In genomic region chr4:2830632-2831610, GRCh38 we compare ENCODE assay signal across 16 cellular contexts. TPM values are rescaled to one million over a fixed set of nuclear protein-coding genes. Genes with fewer than 3 reads are reported as not detected.
DNase-seq lines count a peak whose midpoint lies in the region; ATAC-seq and TF ChIP-seq lines count a peak whose summit lies in the region.
"Had no signal": no experiment of that assay in that cellular context is flagged by ENCODE, and none has a peak within 500 bp of the region (broad histone marks: within the 10 kb centered on the region; RNA-seq: fewer than 3 reads in every experiment).

No MANE protein-coding gene starts in this region.

- H3K9me3 Mint-ChIP-seq in activated naive CD8-positive, alpha-beta T cell treated with anti-CD3 and anti-CD28 coated beads, Interleukin-2, amount 10 ng/mL, durations not matched to agents 7 days and 5 days: no peaks in the 10 kb centered on the region
- H3K9me3 Mint-ChIP-seq in activated naive CD8-positive, alpha-beta T cell treated with anti-CD3 and anti-CD28 coated beads for 36 hours: no peaks in the 10 kb centered on the region
- no peaks in the 10 kb centered on the region for H3K9me3 Mint-ChIP-seq in naive B cell
- no peaks in the 10 kb centered on the region for H3K9me3 Mint-ChIP-seq in MCF 10A (ENCODE audit: unreplicated experiment)
- peaks cover 2% of the 10 kb centered on the region for H3K9me3 Mint-ChIP-seq in activated CD4-positive, alpha-beta T cell treated with anti-CD3 and anti-CD28 coated beads, Interleukin-2, amount 10 ng/mL, durations not matched to agents 7 days and 5 days
- H3K9me3 Mint-ChIP-seq: mesothelial cell of epicardium; stimulated activated effector memory CD8-positive, alpha-beta T cell treated with anti-CD3 and anti-CD28 coated beads, Interleukin-12 subunit alpha, Interleukin-12 subunit beta, amount 100 ng/mL, for 72 hours had no signal

- intact Hi-C loops in MCF 10A (cut with micrococcal nuclease): no loop called here

- no peak overlapping the region for H3K4me3 Mint-ChIP-seq in activated naive CD8-positive, alpha-beta T cell treated with anti-CD3 and anti-CD28 coated beads, Interleukin-2, amount 10 ng/mL, durations not matched to agents 7 days and 5 days
- no peak overlapping the region for H3K4me3 Mint-ChIP-seq in activated naive CD8-positive, alpha-beta T cell treated with anti-CD3 and anti-CD28 coated beads for 36 hours
- H3K4me3 Mint-ChIP-seq in naive B cell: no peak overlapping the region
- no peak overlapping the region for H3K4me3 Mint-ChIP-seq in MCF 10A (ENCODE audit: unreplicated experiment)
- no peak overlapping the region for H3K4me3 Mint-ChIP-seq in activated CD4-positive, alpha-beta T cell treated with anti-CD3 and anti-CD28 coated beads, Interleukin-2, amount 10 ng/mL, durations not matched to agents 7 days and 5 days
- H3K4me3 Mint-ChIP-seq: mesothelial cell of epicardium; stimulated activated effector memory CD8-positive, alpha-beta T cell treated with anti-CD3 and anti-CD28 coated beads, Interleukin-12 subunit alpha, Interleukin-12 subunit beta, amount 100 ng/mL, for 72 hours had no signal

- peaks cover 18% of the 10 kb centered on the region for H3K4me1 Mint-ChIP-seq in activated naive CD8-positive, alpha-beta T cell treated with anti-CD3 and anti-CD28 coated beads, Interleukin-2, amount 10 ng/mL, durations not matched to agents 7 days and 5 days
- peaks cover 16% of the 10 kb centered on the region for H3K4me1 Mint-ChIP-seq in activated naive CD8-positive, alpha-beta T cell treated with anti-CD3 and anti-CD28 coated beads for 36 hours
- H3K4me1 Mint-ChIP-seq in naive B cell (peaks cover 51 to 58% (median 57%) of the 10 kb centered on the region in 3 donors), MCF 10A (ENCODE audit: insufficient read depth, unreplicated experiment) (no peaks in the 10 kb centered on the region)
- H3K4me1 Mint-ChIP-seq in activated CD4-positive, alpha-beta T cell treated with anti-CD3 and anti-CD28 coated beads, Interleukin-2, amount 10 ng/mL, durations not matched to agents 7 days and 5 days: peaks cover 17% of the 10 kb centered on the region
- H3K4me1 Mint-ChIP-seq: mesothelial cell of epicardium had no signal

- no peaks in the 10 kb centered on the region for H3K27me3 Mint-ChIP-seq in activated naive CD8-positive, alpha-beta T cell treated with anti-CD3 and anti-CD28 coated beads, Interleukin-2, amount 10 ng/mL, durations not matched to agents 7 days and 5 days
- H3K27me3 Mint-ChIP-seq in activated naive CD8-positive, alpha-beta T cell treated with anti-CD3 and anti-CD28 coated beads for 36 hours: no peaks in the 10 kb centered on the region
- H3K27me3 Mint-ChIP-seq in naive B cell: no peaks in the 10 kb centered on the region
- no peaks in the 10 kb centered on the region for H3K27me3 Mint-ChIP-seq in MCF 10A (ENCODE audit: insufficient read depth, unreplicated experiment)
- no peaks in the 10 kb centered on the region for H3K27me3 Mint-ChIP-seq in activated CD4-positive, alpha-beta T cell treated with anti-CD3 and anti-CD28 coated beads, Interleukin-2, amount 10 ng/mL, durations not matched to agents 7 days and 5 days

- peaks cover 22% of the 10 kb centered on the region for H3K36me3 Mint-ChIP-seq in activated naive CD8-positive, alpha-beta T cell treated with anti-CD3 and anti-CD28 coated beads, Interleukin-2, amount 10 ng/mL, durations not matched to agents 7 days and 5 days
- H3K36me3 Mint-ChIP-seq in activated naive CD8-positive, alpha-beta T cell treated with anti-CD3 and anti-CD28 coated beads for 36 hours: peaks cover 19% of the 10 kb centered on the region
- peaks cover 13 to 31% of the 10 kb centered on the region in 2 donors for H3K36me3 Mint-ChIP-seq in naive B cell
- peaks cover 36% of the 10 kb centered on the region for H3K36me3 Mint-ChIP-seq in MCF 10A (ENCODE audit: insufficient read depth, unreplicated experiment)
- peaks cover 34% of the 10 kb centered on the region for H3K36me3 Mint-ChIP-seq in activated CD4-positive, alpha-beta T cell treated with anti-CD3 and anti-CD28 coated beads, Interleukin-2, amount 10 ng/mL, durations not matched to agents 7 days and 5 days (ENCODE audit: low read depth)

- BruUV-seq in MCF 10A (replicated peaks; lab: Mats Ljungman, UMichigan): no TSS peak

- ATAC-seq in activated naive CD8-positive, alpha-beta T cell treated with anti-CD3 and anti-CD28 coated beads, Interleukin-2, amount 10 ng/mL, durations not matched to agents 7 days and 5 days (ENCODE audit: low read depth): no peak
- ATAC-seq in naive B cell (ENCODE audit: low read depth in 2 of 2): no peak
- ATAC-seq: stimulated activated effector memory CD8-positive, alpha-beta T cell treated with anti-CD3 and anti-CD28 coated beads, Interleukin-12 subunit alpha, Interleukin-12 subunit beta, amount 100 ng/mL, for 72 hours had no signal

- POLR2A ChIA-PET in activated naive CD8-positive, alpha-beta T cell treated with anti-CD3 and anti-CD28 coated beads, Interleukin-2, amount 10 ng/mL, durations not matched to agents 7 days and 5 days (lab: Charles Lee): no interaction called here
- POLR2A ChIA-PET in MCF 10A (lab: Yijun Ruan, JAX): no interaction called here
- POLR2A ChIA-PET in activated CD4-positive, alpha-beta T cell treated with anti-CD3 and anti-CD28 coated beads, Interleukin-2, amount 10 ng/mL, durations not matched to agents 7 days and 5 days (lab: Charles Lee): no interaction called here

- peak; percentile 26 for DNase-seq in activated naive CD8-positive, alpha-beta T cell treated with anti-CD3 and anti-CD28 coated beads, Interleukin-2, amount 10 ng/mL, durations not matched to agents 7 days and 5 days
- DNase-seq in activated naive CD8-positive, alpha-beta T cell treated with anti-CD3 and anti-CD28 coated beads for 36 hours: no peak
- peak; percentile 1 for DNase-seq in effector CD4-positive, alpha-beta T cell
- DNase-seq in naive B cell: no peak
- no peak for DNase-seq in MCF 10A (ENCODE audit: unreplicated experiment)
- DNase-seq in NCI-H1417 treated with DMSO at 0.1 percent for 48 hours (lab: John Stamatoyannopoulos, UW): no peak
- no peak for DNase-seq in activated CD4-positive, alpha-beta T cell treated with anti-CD3 and anti-CD28 coated beads, Interleukin-2, amount 10 ng/mL, durations not matched to agents 7 days and 5 days
- DNase-seq in CD1c-positive myeloid dendritic cell (ENCODE audit: extremely low spot score): no peak
- DNase-seq: caudate nucleus; DND-41; effector CD8-positive, alpha-beta T cell; NCI-H187; NCI-H345; SW 1271 had no signal

- TF ChIP-seq CTCF in MCF 10A (IDR thresholded peaks at IDR 0.05; ENCODE audit: unreplicated experiment): no peak

- CTCF ChIA-PET in MCF 10A (lab: Yijun Ruan, JAX): interaction anchor here (0.6 kb wide), 2 partner anchors 26 to 516 kb away, joined by 3 read pairs; no protein-coding TSS in a partner anchor
- CTCF ChIA-PET in activated CD4-positive, alpha-beta T cell treated with anti-CD3 and anti-CD28 coated beads, Interleukin-2, amount 10 ng/mL, durations not matched to agents 7 days and 5 days (lab: Charles Lee): interaction anchor here (0.6 to 1.0 kb wide), 3 partner anchors 67 to 134 kb away, joined by 3 read pairs; no protein-coding TSS in a partner anchor

- H3K27ac Mint-ChIP-seq in activated naive CD8-positive, alpha-beta T cell treated with anti-CD3 and anti-CD28 coated beads, Interleukin-2, amount 10 ng/mL, durations not matched to agents 7 days and 5 days: no peak overlapping the region
- H3K27ac Mint-ChIP-seq in activated naive CD8-positive, alpha-beta T cell treated with anti-CD3 and anti-CD28 coated beads for 36 hours: no peak overlapping the region
- H3K27ac Mint-ChIP-seq in naive B cell (peak overlapping the region in 4 of 6 donors; percentile 39 to 99 (median 87)), MCF 10A (ENCODE audit: low read depth, unreplicated experiment) (no peak overlapping the region)
- H3K27ac Mint-ChIP-seq in activated CD4-positive, alpha-beta T cell treated with anti-CD3 and anti-CD28 coated beads, Interleukin-2, amount 10 ng/mL, durations not matched to agents 7 days and 5 days: no peak overlapping the region
- H3K27ac Mint-ChIP-seq: mesothelial cell of epicardium had no signal

RNA-seq across cellular contexts. Expression of gene ADD1, which starts 12.7 kb away (rescaled TPM):
- 100 to 1,000 TPM; 261 to 276 TPM for total RNA-seq in activated naive CD8-positive, alpha-beta T cell treated with anti-CD3 and anti-CD28 coated beads, Interleukin-2, amount 10 ng/mL, durations not matched to agents 7 days and 5 days
- total RNA-seq in activated naive CD8-positive, alpha-beta T cell treated with anti-CD3 and anti-CD28 coated beads for 36 hours: 100 to 1,000 TPM; 136 TPM
- polyA plus RNA-seq in naive B cell (ENCODE audit: low read depth in 6 of 6): 100 to 1,000 TPM; 325 to 440 (median 349) TPM
- total RNA-seq in MCF 10A (2022): 131 and 161 TPM in 2 replicates
- total RNA-seq in activated CD4-positive, alpha-beta T cell treated with anti-CD3 and anti-CD28 coated beads, Interleukin-2, amount 10 ng/mL, durations not matched to agents 7 days and 5 days: 100 to 1,000 TPM; 264 to 266 TPM

RNA-seq across cellular contexts. Expression of gene SH3BP2, which starts 38.0 kb away (rescaled TPM):
- total RNA-seq in activated naive CD8-positive, alpha-beta T cell treated with anti-CD3 and anti-CD28 coated beads, Interleukin-2, amount 10 ng/mL, durations not matched to agents 7 days and 5 days: 10 to 100 TPM; 82.6 to 83.7 TPM
- 10 to 100 TPM; 72.2 to 74.1 TPM for total RNA-seq in activated naive CD8-positive, alpha-beta T cell treated with anti-CD3 and anti-CD28 coated beads for 36 hours
- polyA plus RNA-seq in naive B cell (ENCODE audit: low read depth in 6 of 6): 10 to 100 TPM; 14.3 to 91.1 (median 28.7) TPM
- 48.4 and 57.9 TPM in 2 replicates for total RNA-seq in MCF 10A (2022)
- 10 to 100 TPM; 69.3 to 78.2 TPM for total RNA-seq in activated CD4-positive, alpha-beta T cell treated with anti-CD3 and anti-CD28 coated beads, Interleukin-2, amount 10 ng/mL, durations not matched to agents 7 days and 5 days

Comparison
In these comparisons a context has a peak if more than half of its experiments do, and no peak if none do; other contexts are left out.
1. DNase-seq: peak in activated naive CD8-positive, alpha-beta T cell treated with anti-CD3 and anti-CD28 coated beads, Interleukin-2, amount 10 ng/mL, durations not matched to agents 7 days and 5 days (single experiment) and effector CD4-positive, alpha-beta T cell (single experiment); none in activated naive CD8-positive, alpha-beta T cell treated with anti-CD3 and anti-CD28 coated beads for 36 hours (single experiment), naive B cell (single experiment), MCF 10A (single experiment), NCI-H1417 treated with DMSO at 0.1 percent for 48 hours (single experiment), activated CD4-positive, alpha-beta T cell treated with anti-CD3 and anti-CD28 coated beads, Interleukin-2, amount 10 ng/mL, durations not matched to agents 7 days and 5 days (single experiment) and CD1c-positive myeloid dendritic cell (single experiment).
2. H3K27ac Mint-ChIP-seq: peak in naive B cell (4 of 6); none in activated naive CD8-positive, alpha-beta T cell treated with anti-CD3 and anti-CD28 coated beads, Interleukin-2, amount 10 ng/mL, durations not matched to agents 7 days and 5 days (single experiment), activated naive CD8-positive, alpha-beta T cell treated with anti-CD3 and anti-CD28 coated beads for 36 hours (single experiment), MCF 10A (single experiment) and activated CD4-positive, alpha-beta T cell treated with anti-CD3 and anti-CD28 coated beads, Interleukin-2, amount 10 ng/mL, durations not matched to agents 7 days and 5 days (single experiment).